In genomic region chr15:39807791-39808190, GRCh38 we compare ENCODE assay signal across 18 cellular contexts. TPM values are rescaled to one million over a fixed set of nuclear protein-coding genes. Genes with fewer than 3 reads are reported as not detected.
DNase-seq lines count a peak whose midpoint lies in the region; ATAC-seq, FAIRE-seq and TF ChIP-seq lines count a peak whose summit lies in the region.
"Had no signal": no experiment of that assay in that cellular context is flagged by ENCODE, and none has a peak within 500 bp of the region (broad histone marks: within the 10 kb centered on the region; RNA-seq: fewer than 3 reads in every experiment).

No MANE protein-coding gene starts in this region.

- in situ Hi-C loops in K562 (cut with MboI) = no loop called here

- peaks cover 19 to 20% of the 10 kb centered on the region in 2 experiments; a peak in 4 of 5 replicates for H3K27me3 ChIP-seq in K562 (ENCODE audit: control insufficient read depth in 2 of 2, insufficient read depth in 2 of 2, low read length in 2 of 2)
- H3K27me3 ChIP-seq: BE2C had no signal

- no peak overlapping the region for H3K4me3 Mint-ChIP-seq in HFFc6
- H3K4me3 Mint-ChIP-seq: CD4-positive, alpha-beta memory T cell; IgD-negative memory B cell had no signal

- POLR2A ChIA-PET in K562 (lab: Yijun Ruan, JAX) = interaction anchor here (0.5 kb wide), 1 partner anchor 16 kb away, joined by 3 read pairs; no protein-coding TSS in a partner anchor
- POLR2A ChIA-PET in RWPE1 (lab: Yijun Ruan, JAX; ENCODE audit: low non-redundant PET) = interaction anchor here (0.5 kb wide), 1 partner anchor 16 kb away, joined by 3 read pairs; no protein-coding TSS in a partner anchor

- H3K9me3 Mint-ChIP-seq in HFFc6 = no peaks in the 10 kb centered on the region
- H3K9me3 Mint-ChIP-seq: CD4-positive, alpha-beta memory T cell; IgD-negative memory B cell had no signal

- peak overlapping the region; percentile 50; the same call in 1 of the 2 replicates for H3K27ac Mint-ChIP-seq in HFFc6
- H3K27ac Mint-ChIP-seq: IgD-negative memory B cell had no signal

- peaks cover 7% of the 10 kb centered on the region; the same call in 1 of the 2 replicates for H3K27me3 Mint-ChIP-seq in HFFc6 (ENCODE audit: insufficient read depth)

- H3K4me2 ChIP-seq in K562 (ENCODE audit: insufficient read depth, low read length) = no peak overlapping the region
- H3K4me2 ChIP-seq: A549, KMS-11 had no signal

- no peaks in the 10 kb centered on the region for H3K79me2 ChIP-seq in K562 (ENCODE audit: control insufficient read depth, insufficient read depth, low read length)

- H3K4me1 Mint-ChIP-seq in HFFc6 (ENCODE audit: low read depth) = peaks cover 27% of the 10 kb centered on the region
- H3K4me1 Mint-ChIP-seq: CD4-positive, alpha-beta memory T cell; IgD-negative memory B cell had no signal

- TF ChIP-seq POLR2A in K562 (conservative IDR thresholded peaks at IDR 0.05) = no peak

- H3K4me1 ChIP-seq in K562 (replicated peaks in 1 of 2; ENCODE audit: control insufficient read depth in 2 of 2, insufficient read depth in 2 of 2, low read length in 2 of 2) = no peaks in the 10 kb centered on the region; a peak in 1 of 5 replicates
- H3K4me1 ChIP-seq: A549, BE2C, HAP-1 had no signal

- CTCF ChIA-PET in K562 (lab: Yijun Ruan, JAX; ENCODE audit: low intra/inter-chr PET ratio) (no interaction called here), RWPE1 (lab: Yijun Ruan, JAX) (interaction anchor here (0.6 kb wide), 1 partner anchor 18 kb away, joined by 4 read pairs; no protein-coding TSS in a partner anchor)

- intact Hi-C loops in K562 (cut with micrococcal nuclease) = no loop called here

- H3K9me1 ChIP-seq in K562 (ENCODE audit: control insufficient read depth, insufficient read depth, low read length) = no peaks in the 10 kb centered on the region

- FAIRE-seq in K562 (lab: Jason Lieb, UNC) = no peak
- FAIRE-seq: A549, GM12892 had no signal

- no peak for DNase-seq in HFFc6
- DNase-seq in K562 (ENCODE audit: extremely low read depth in 1 of 4, low spot score in 3 of 4) = no peak
- peak; percentile 40 for DNase-seq in iPS-NIHi7 (ENCODE audit: extremely low spot score)
- DNase-seq in stimulated activated naive CD8-positive, alpha-beta T cell treated with anti-CD3 and anti-CD28 coated beads, Interleukin-15, Interleukin-2, amounts not matched to agents 100 U/mL and 50 U/mL, for 24 hours = no peak
- DNase-seq in RWPE1 (ENCODE audit: low spot score) = no peak
- DNase-seq: BE2C; CD4-positive, alpha-beta memory T cell; DMS153; DMS79 treated with DMSO at 0.1 percent for 48 hours; EL had no signal

- no peak overlapping the region for H2AFZ ChIP-seq in K562 (ENCODE audit: low read depth, low read length)

- no peak overlapping the region for H3K27ac ChIP-seq in K562 (ENCODE audit: extremely low read depth, low read depth, low read length)
- H3K27ac ChIP-seq in RWPE1 = no peak overlapping the region
- H3K27ac ChIP-seq: A549, C4-2B, HL-60, KMS-11 had no signal

- no peaks in the 10 kb centered on the region for H3K36me3 ChIP-seq in K562 (ENCODE audit: control insufficient read depth, insufficient read depth, low read length)
- H3K36me3 ChIP-seq: BE2C, HAP-1 had no signal

- no peak overlapping the region for H3K4me3 ChIP-seq in K562
- H3K4me3 ChIP-seq: A549, HAP-1 had no signal

- no peaks in the 10 kb centered on the region for H4K20me1 ChIP-seq in K562 (replicated peaks; ENCODE audit: control insufficient read depth, insufficient read depth, low read length)

- ATAC-seq in K562 (peak; percentile 81), GM19324 (IDR thresholded peaks at IDR 0.05; ENCODE audit: low FRiP score, unreplicated experiment) (no peak)
- ATAC-seq in stimulated activated naive CD8-positive, alpha-beta T cell treated with anti-CD3 and anti-CD28 coated beads, Interleukin-15, Interleukin-2, amounts not matched to agents 100 U/mL and 50 U/mL, for 24 hours = no peak
- ATAC-seq: A549 had no signal

- H3K36me3 Mint-ChIP-seq in HFFc6 (ENCODE audit: low read depth) = peaks cover 23% of the 10 kb centered on the region
- H3K36me3 Mint-ChIP-seq: CD4-positive, alpha-beta memory T cell; IgD-negative memory B cell had no signal

- TF ChIP-seq CTCF in HFFc6 (IDR thresholded peaks at IDR 0.05) (no peak), K562 (IDR thresholded peaks at IDR 0.05 in 2 of 3, conservative IDR thresholded peaks at IDR 0.05 in 1 of 3; ENCODE audit: insufficient read depth in 2 of 3, low read depth in 1 of 3, low read length in 3 of 3) (no peak), RWPE1 (conservative IDR thresholded peaks at IDR 0.05; ENCODE audit: low read depth) (no peak)

- 2% methylated on average over 4 of the region's 4 CpGs for WGBS in K562 (ENCODE audit: insufficient coverage, low coverage, missing lambda C conversion rate)

- H3K9ac ChIP-seq in K562 (ENCODE audit: insufficient read depth in 1 of 2, low read depth in 2 of 2, low read length in 2 of 2) = no peak overlapping the region
- H3K9ac ChIP-seq: KMS-11 had no signal

- no peak for TF ChIP-seq RAD21 in K562 (CRISPR knock-in tag; conservative IDR thresholded peaks at IDR 0.05 in 1 of 2, IDR thresholded peaks at IDR 0.05 in 1 of 2)

- no TSS peak for BruUV-seq in K562 (replicated peaks; lab: Mats Ljungman, UMichigan)

- TF ChIP-seq EP300 in K562 (IDR thresholded peaks at IDR 0.05; ENCODE audit: low read length) = no peak

- H3K9me3 ChIP-seq in K562 (replicated peaks; ENCODE audit: control insufficient read depth, insufficient read depth, low read depth, low read length) = no peaks in the 10 kb centered on the region
- H3K9me3 ChIP-seq: A549, BE2C, HAP-1 had no signal

TF ChIP-seq in K562, 482 proteins besides CTCF, POLR2A, EP300 and RAD21 (continues in another document):
- TF ChIP-seq MCM2 (IDR thresholded peaks at IDR 0.05; ENCODE audit: low read depth) (no peak), ETV1 (tag; conservative IDR thresholded peaks at IDR 0.05; ENCODE audit: low read depth) (peak; percentile 48), CSDE1 (IDR thresholded peaks at IDR 0.05) (no peak), ESRRA (IDR thresholded peaks at IDR 0.05; ENCODE audit: borderline replicate concordance, low read depth) (no peak), ZNF146 (CRISPR knock-in tag; IDR thresholded peaks at IDR 0.05; ENCODE audit: unreplicated experiment) (no peak), JUN (IDR thresholded peaks at IDR 0.05; ENCODE audit: borderline replicate concordance, low read depth, low read length) (no peak), JUN (CRISPR knock-in tag; IDR thresholded peaks at IDR 0.05; ENCODE audit: borderline replicate concordance) (no peak), POLR2H (tag; IDR thresholded peaks at IDR 0.05; ENCODE audit: low read depth) (no peak), PBX2 (CRISPR knock-in tag; IDR thresholded peaks at IDR 0.05; ENCODE audit: low read depth) (no peak), PBX2 (tag; conservative IDR thresholded peaks at IDR 0.05; ENCODE audit: low read depth) (no peak), HDGF (IDR thresholded peaks at IDR 0.05) (no peak), RFX7 (CRISPR knock-in tag; IDR thresholded peaks at IDR 0.05) (no peak), NEUROD1 (IDR thresholded peaks at IDR 0.05; ENCODE audit: borderline replicate concordance, low read depth, low read length, partially characterized antibody) (peak; percentile 83)

RNA-seq across cellular contexts. Expression of gene FSIP1, which starts 25.1 kb away (rescaled TPM):
- 1 to 10 TPM; 1.2 to 2.0 (median 1.3) TPM for total RNA-seq in HFFc6 (2021; fragmentation: NEBNext Ultra II Directional; extraction: Animal tissue kit (Norgen Biotek cat#: 25700))
- total RNA-seq in K562 (2011; cell fraction: chromatin; rRNA removed; ENCODE audit: low replicate concordance) = 0.37 TPM in 1 of 2 replicates, not detected in the other
- not detected in 2 replicates for total RNA-seq in K562 (2011; cell fraction: nucleolus; rRNA removed)
- 0.29 TPM in 1 of 2 replicates, not detected in the other for total RNA-seq in K562 (2011; cell fraction: nucleoplasm; rRNA removed)
- total RNA-seq in K562 (2014; rRNA removed) (0.08 and 0.23 TPM in 2 replicates), K562 (2014; rRNA removed; fragmentation: Illumina TruSeq; extraction: Trizol) (0.51 and 0.54 TPM in 2 replicates), K562 (2015; rRNA removed; fragmentation: Illumina TruSeq; extraction: Trizol) (0.34 and 0.43 TPM in 2 replicates), K562 (2021) (0.13 and 0.29 TPM in 2 replicates)
- polyA plus RNA-seq in K562 (2011; rRNA removed) (0.05 and 0.10 TPM in 2 replicates), K562 (2014; fragmentation: Illumina TruSeq; extraction: Trizol) (0.21 and 0.42 TPM in 2 replicates), K562 (2014; fragmentation: Nextera tagmentation; extraction: Ambion mirVana) (under 1 TPM; 0.07 to 0.20 TPM), K562 (2014; rRNA removed) (0.30 and 0.36 TPM in 2 replicates)
- 0.01 and 0.03 TPM in 2 replicates for polyA plus RNA-seq in K562 (2011; cell fraction: cytosol; rRNA removed)
- polyA plus RNA-seq in K562 (2011; cell fraction: nucleus; rRNA removed) = 0.22 TPM in 1 of 2 replicates, not detected in the other
- 0.19 and 0.22 TPM in 2 replicates for polyA plus RNA-seq in K562 (2012)
- not detected in 2 replicates for polyA minus RNA-seq in K562 (2011; rRNA and poly(A)+ RNA removed)
- not detected in 2 replicates for polyA minus RNA-seq in K562 (2011; cell fraction: cytosol; rRNA and poly(A)+ RNA removed)
- polyA minus RNA-seq in K562 (2011; cell fraction: nucleus; rRNA and poly(A)+ RNA removed) = 0.13 TPM in 1 of 2 replicates, not detected in the other
